In genomic region chr15:28639016-28639415, GRCh38 we compare ENCODE assay signal across 2 cellular contexts.
A peak's percentile ranks its signal among the peaks of the same experiment; 100 is the strongest.
DNase-seq lines count a peak whose midpoint lies in the region; ATAC-seq and TF ChIP-seq lines count a peak whose summit lies in the region.
"Not testable (repeated sequence)": the region's sequence is repeated elsewhere in the genome, so short reads cannot be mapped to it uniquely, and the experiment has no call there.

No MANE protein-coding gene starts in this region.

- intact Hi-C loops in Right ventricle myocardium inferior (cut with DNase I) = not testable (repeated sequence)

- TF ChIP-seq CTCF in osteocyte (IDR thresholded peaks at IDR 0.05) = not testable (repeated sequence)

- not testable (repeated sequence) for H3K36me3 Mint-ChIP-seq in osteocyte (ENCODE audit: unreplicated experiment)

- not testable (repeated sequence) for H3K27ac Mint-ChIP-seq in osteocyte (ENCODE audit: unreplicated experiment)

- not testable (repeated sequence) for ATAC-seq in Right ventricle myocardium inferior

- not testable (repeated sequence) for H3K4me1 Mint-ChIP-seq in osteocyte (ENCODE audit: unreplicated experiment)

- not testable (repeated sequence) for H3K4me3 Mint-ChIP-seq in osteocyte (ENCODE audit: unreplicated experiment)

- not testable (repeated sequence) for H3K9me3 Mint-ChIP-seq in osteocyte (ENCODE audit: unreplicated experiment)

- H3K27me3 Mint-ChIP-seq in osteocyte (ENCODE audit: unreplicated experiment) = not testable (repeated sequence)

- DNase-seq in Right ventricle myocardium inferior (ENCODE audit: missing footprints) = peak; percentile 14
- peak; percentile 23 for DNase-seq in osteocyte (ENCODE audit: extremely low spot score, unreplicated experiment)
